Comparison of ENCODE assay signal across 8 cellular contexts in the genomic region with DNA sequence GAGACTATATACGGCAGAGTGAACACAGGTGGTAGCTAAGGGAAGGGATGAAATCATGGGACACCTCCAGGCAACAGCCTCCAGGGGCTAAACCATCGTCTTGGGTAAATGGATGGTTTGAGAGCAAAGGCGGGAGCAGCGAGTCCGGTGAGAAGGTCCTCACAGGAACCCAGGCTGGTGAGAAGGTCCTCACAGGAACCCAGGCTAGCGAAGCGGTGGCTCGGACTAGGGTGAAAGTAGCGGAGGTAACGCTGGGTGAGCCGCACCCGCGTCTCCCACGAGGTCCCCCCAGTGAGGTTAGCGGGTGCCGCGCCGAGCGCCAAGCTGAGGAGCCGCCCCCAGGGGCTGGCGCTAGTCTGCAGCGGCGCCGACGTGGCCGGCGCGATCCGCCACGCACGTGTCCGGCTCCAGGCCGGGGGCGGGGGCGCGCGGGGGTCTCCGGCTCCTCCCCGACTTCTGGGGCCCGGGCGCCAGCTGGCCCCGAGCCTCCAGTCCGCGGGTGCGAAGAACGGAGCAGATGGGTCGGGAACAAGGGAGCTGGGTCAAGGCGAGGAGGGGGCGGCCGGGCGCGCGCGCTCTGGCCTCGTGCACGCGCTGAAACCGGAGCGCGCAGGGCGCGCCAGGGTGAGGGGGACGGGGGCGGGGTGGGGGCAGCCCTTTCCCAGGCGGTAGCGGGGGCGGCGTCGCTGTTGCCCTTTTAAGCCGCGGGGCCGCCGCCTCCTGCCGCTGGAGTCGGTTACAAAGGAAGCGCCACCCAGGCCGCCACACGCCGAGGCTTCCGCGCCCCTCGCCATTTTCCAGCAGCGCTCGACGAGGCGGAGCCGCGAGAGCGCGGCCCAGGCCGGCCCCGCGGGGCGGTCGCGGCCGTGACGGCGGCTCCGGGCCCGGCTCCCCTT. TPM values are rescaled to one million over a fixed set of nuclear protein-coding genes. Genes with fewer than 3 reads are reported as not detected.
DNase-seq lines count a peak whose midpoint lies in the region; ATAC-seq and TF ChIP-seq lines count a peak whose summit lies in the region.

Gene UBE2Q2 (plus strand): TSS at position 726 of the 896 bp plus-strand sequence. CDS start 220 bp downstream, outside the sequence.

- peak; percentile 47 for DNase-seq in CD14-positive monocyte (ENCODE audit: low spot score)
- DNase-seq in RWPE2 (ENCODE audit: low spot score) = peak; percentile 86
- DNase-seq in activated T-helper 9 cell treated with anti-CD3 and anti-CD28 coated beads, Interleukin-2, amount 50 U/mL, for 16 hours (ENCODE audit: low read depth) = peak; percentile 70
- peak; percentile 57 for DNase-seq in fibroblast of the aortic adventitia (ENCODE audit: low read depth)
- peak; percentile 83 for DNase-seq in nephron progenitor cell
- DNase-seq in stimulated activated naive CD8-positive, alpha-beta T cell treated with anti-CD3 and anti-CD28 coated beads, Interleukin-15, amount 100 ng/mL, for 72 hours = peak; percentile 74 to 75

- intact Hi-C loops in CD14-positive monocyte (cut with micrococcal nuclease) = loop anchor here in 1 of 2 donors (5.0 kb wide), 1 partner anchor 59 kb away; the partner anchor contains the start of gene FBXO22

- peaks cover 0 to 4% (median 3%) of the 10 kb centered on the region in 3 donors for H3K27me3 Mint-ChIP-seq in CD14-positive monocyte (ENCODE audit: low read depth in 3 of 3)
- H3K27me3 Mint-ChIP-seq in nephron progenitor cell (ENCODE audit: low read depth, poor library complexity) = peaks cover 17% of the 10 kb centered on the region
- H3K27me3 Mint-ChIP-seq in stimulated activated naive CD8-positive, alpha-beta T cell treated with anti-CD3 and anti-CD28 coated beads, Interleukin-15, amount 100 ng/mL, for 72 hours = no peaks in the 10 kb centered on the region

- H3K9me3 ChIP-seq in HUES6 (ENCODE audit: control insufficient read depth, insufficient read depth, low read depth, low read length) (no peaks in the 10 kb centered on the region), RWPE2 (ENCODE audit: severe bottlenecking) (no peaks in the 10 kb centered on the region)

- peak within 1 kb of the TSS; percentile 87 for H3K27ac ChIP-seq in HUES6 (ENCODE audit: low read depth, low read length)
- H3K27ac ChIP-seq in RWPE2 (ENCODE audit: poor library complexity, severe bottlenecking) = peak within 1 kb of the TSS; percentile 72

- H3K4me3 Mint-ChIP-seq in CD14-positive monocyte (peak within 1 kb of the TSS; percentile 96), nephron progenitor cell (peak within 1 kb of the TSS; percentile 91)
- peak within 1 kb of the TSS; percentile 91 to 92 for H3K4me3 Mint-ChIP-seq in stimulated activated naive CD8-positive, alpha-beta T cell treated with anti-CD3 and anti-CD28 coated beads, Interleukin-15, amount 100 ng/mL, for 72 hours

- H3K36me3 Mint-ChIP-seq in CD14-positive monocyte = peaks cover 0 to 3% of the 10 kb centered on the region in 2 donors
- peaks cover 10% of the 10 kb centered on the region for H3K36me3 Mint-ChIP-seq in nephron progenitor cell (ENCODE audit: low read depth)

- H3K27me3 ChIP-seq in HUES6 (ENCODE audit: control insufficient read depth, insufficient read depth, low read length) = peaks cover 14% of the 10 kb centered on the region
- H3K27me3 ChIP-seq in RWPE2 (ENCODE audit: insufficient read depth, poor library complexity, severe bottlenecking) = no peaks in the 10 kb centered on the region

- ATAC-seq in GM19463 (IDR thresholded peaks at IDR 0.05; ENCODE audit: unreplicated experiment) (peak; percentile 49), RWPE2 (ENCODE audit: low read depth) (peak; percentile 59)
- peak; percentile 76 for ATAC-seq in stimulated activated naive CD8-positive, alpha-beta T cell treated with anti-CD3 and anti-CD28 coated beads, Interleukin-15, amount 100 ng/mL, for 72 hours

- H3K27ac Mint-ChIP-seq in CD14-positive monocyte (peak within 1 kb of the TSS; percentile 83 to 96 (median 93)), nephron progenitor cell (no peak within 1 kb of the TSS)
- peak within 1 kb of the TSS; percentile 76 to 91 for H3K27ac Mint-ChIP-seq in stimulated activated naive CD8-positive, alpha-beta T cell treated with anti-CD3 and anti-CD28 coated beads, Interleukin-15, amount 100 ng/mL, for 72 hours

- 0 out of 2 replicates have a peak, but pooled peaks cover 4% of the 10 kb centered on the region for H3K36me3 ChIP-seq in HUES6 (ENCODE audit: control insufficient read depth, insufficient read depth, low read length)
- H3K36me3 ChIP-seq in RWPE2 (ENCODE audit: low read depth) = peaks cover 12% of the 10 kb centered on the region

- H3K9me3 Mint-ChIP-seq in CD14-positive monocyte (no peaks in the 10 kb centered on the region), nephron progenitor cell (no peaks in the 10 kb centered on the region)
- no peaks in the 10 kb centered on the region for H3K9me3 Mint-ChIP-seq in stimulated activated naive CD8-positive, alpha-beta T cell treated with anti-CD3 and anti-CD28 coated beads, Interleukin-15, amount 100 ng/mL, for 72 hours

- TF ChIP-seq CTCF in CD14-positive monocyte (IDR thresholded peaks at IDR 0.05) (no peak), RWPE2 (IDR thresholded peaks at IDR 0.05; ENCODE audit: poor library complexity, severe bottlenecking) (peak; percentile 3), fibroblast of the aortic adventitia (IDR thresholded peaks at IDR 0.05; ENCODE audit: insufficient read depth, low read length) (no peak), nephron progenitor cell (IDR thresholded peaks at IDR 0.05) (no peak)

- H3K4me3 ChIP-seq in HUES6 (ENCODE audit: low read depth, low read length) = peak within 1 kb of the TSS; percentile 75
- peak within 1 kb of the TSS; percentile 94 for H3K4me3 ChIP-seq in RWPE2 (ENCODE audit: severe bottlenecking)
- H3K4me3 ChIP-seq in fibroblast of the aortic adventitia (ENCODE audit: low read depth, low read length) = peak within 1 kb of the TSS; percentile 93

- peaks cover 41% of the 10 kb centered on the region for H3K4me1 Mint-ChIP-seq in CD14-positive monocyte
- peaks cover 39% of the 10 kb centered on the region for H3K4me1 Mint-ChIP-seq in nephron progenitor cell
- H3K4me1 Mint-ChIP-seq in stimulated activated naive CD8-positive, alpha-beta T cell treated with anti-CD3 and anti-CD28 coated beads, Interleukin-15, amount 100 ng/mL, for 72 hours = peaks cover 35% of the 10 kb centered on the region

- H3K4me1 ChIP-seq in HUES6 (ENCODE audit: control insufficient read depth, insufficient read depth, low read length) (peaks cover 28% of the 10 kb centered on the region), RWPE2 (ENCODE audit: insufficient read depth, poor library complexity, severe bottlenecking) (peaks cover 30% of the 10 kb centered on the region)

- peak within 1 kb of the TSS; percentile 91 for H3K9ac ChIP-seq in HUES6 (ENCODE audit: low read length)

RNA-seq across cellular contexts. Expression of gene UBE2Q2, which starts in this region (rescaled TPM):
- polyA plus RNA-seq in CD14-positive monocyte = 10 to 100 TPM; 20.9 to 22.1 TPM
- 51.5 and 58.6 TPM in 2 replicates for total RNA-seq in fibroblast of the aortic adventitia (ENCODE audit: low replicate concordance)

Comparison
In these comparisons a context has a peak if more than half of its experiments do, and no peak if none do; other contexts are left out.
1. Peak in every context shown above with its lines: DNase-seq, ATAC-seq, H3K4me3 ChIP-seq and H3K27ac ChIP-seq.